ENCODE assay signal across 1 cellular context in genomic region chr3:50241163-50241562, GRCh38.
TF ChIP-seq lines count a peak whose summit lies in the region.

No MANE protein-coding gene starts in this region.

TF ChIP-seq in IMR-90, 13 proteins besides CTCF, POLR2A, EP300 and RAD21 (continued from another document):
- TF ChIP-seq, protein P1, sequence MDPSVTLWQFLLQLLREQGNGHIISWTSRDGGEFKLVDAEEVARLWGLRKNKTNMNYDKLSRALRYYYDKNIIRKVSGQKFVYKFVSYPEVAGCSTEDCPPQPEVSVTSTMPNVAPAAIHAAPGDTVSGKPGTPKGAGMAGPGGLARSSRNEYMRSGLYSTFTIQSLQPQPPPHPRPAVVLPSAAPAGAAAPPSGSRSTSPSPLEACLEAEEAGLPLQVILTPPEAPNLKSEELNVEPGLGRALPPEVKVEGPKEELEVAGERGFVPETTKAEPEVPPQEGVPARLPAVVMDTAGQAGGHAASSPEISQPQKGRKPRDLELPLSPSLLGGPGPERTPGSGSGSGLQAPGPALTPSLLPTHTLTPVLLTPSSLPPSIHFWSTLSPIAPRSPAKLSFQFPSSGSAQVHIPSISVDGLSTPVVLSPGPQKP (IDR thresholded peaks at IDR 0.05; ENCODE audit: borderline replicate concordance, low read depth, low read length), result no peak
- no peak for TF ChIP-seq MAFK (IDR thresholded peaks at IDR 0.05; ENCODE audit: low read depth, low read length)
- no peak for TF ChIP-seq RFX5 (IDR thresholded peaks at IDR 0.05; ENCODE audit: low read depth, low read length)
- no peak for TF ChIP-seq CHD1 (IDR thresholded peaks at IDR 0.05; ENCODE audit: low read depth, low read length)
- no peak for TF ChIP-seq BHLHE40 (IDR thresholded peaks at IDR 0.05; ENCODE audit: low read depth, low read length)
- no peak for TF ChIP-seq RCOR1 (IDR thresholded peaks at IDR 0.05; ENCODE audit: insufficient replicate concordance, low read length)
- no peak for TF ChIP-seq FOS (IDR thresholded peaks at IDR 0.05; ENCODE audit: low read depth, low read length)
- no peak for TF ChIP-seq NFE2L2 (IDR thresholded peaks at IDR 0.05; ENCODE audit: low read depth, low read length)
- no peak for TF ChIP-seq SMC3 (IDR thresholded peaks at IDR 0.05; ENCODE audit: low read depth, low read length)
- no peak for TF ChIP-seq MXI1 (IDR thresholded peaks at IDR 0.05; ENCODE audit: borderline replicate concordance, low read depth, low read length)
- TF ChIP-seq CEBPB (IDR thresholded peaks at IDR 0.05; ENCODE audit: low read depth, low read length), result no peak
- TF ChIP-seq, protein P2, sequence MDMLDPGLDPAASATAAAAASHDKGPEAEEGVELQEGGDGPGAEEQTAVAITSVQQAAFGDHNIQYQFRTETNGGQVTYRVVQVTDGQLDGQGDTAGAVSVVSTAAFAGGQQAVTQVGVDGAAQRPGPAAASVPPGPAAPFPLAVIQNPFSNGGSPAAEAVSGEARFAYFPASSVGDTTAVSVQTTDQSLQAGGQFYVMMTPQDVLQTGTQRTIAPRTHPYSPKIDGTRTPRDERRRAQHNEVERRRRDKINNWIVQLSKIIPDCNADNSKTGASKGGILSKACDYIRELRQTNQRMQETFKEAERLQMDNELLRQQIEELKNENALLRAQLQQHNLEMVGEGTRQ (IDR thresholded peaks at IDR 0.05; ENCODE audit: low read depth, low read length), result no peak
TF ChIP-seq in IMR-90: peak in this region for 0.
